In genomic region chr1:154974808-154975408, GRCh38 we compare ENCODE assay signal across 1 cellular context.
TF ChIP-seq lines count a peak whose summit lies in the region.

No MANE protein-coding gene starts in this region.

TF ChIP-seq in endothelial cell of umbilical vein, 7 proteins besides CTCF, POLR2A, EP300 and RAD21:
- TF ChIP-seq POLR2AphosphoS5 (IDR thresholded peaks at IDR 0.05; ENCODE audit: insufficient read depth, low read depth, low read length): peak; percentile 40
- TF ChIP-seq GATA2 (IDR thresholded peaks at IDR 0.05; ENCODE audit: insufficient read depth, insufficient read length, low read depth, low read length): no peak
